ENCODE assay signal across 8 cellular contexts in genomic region chr5:142012186-142012785, GRCh38. TPM values are rescaled to one million over a fixed set of nuclear protein-coding genes. Genes with fewer than 3 reads are reported as not detected.
A peak's percentile ranks its signal among the peaks of the same experiment; 100 is the strongest.
DNase-seq lines count a peak whose midpoint lies in the region; ATAC-seq, FAIRE-seq and TF ChIP-seq lines count a peak whose summit lies in the region.

No MANE protein-coding gene starts in this region.

- in situ Hi-C loops in GM13976 (cut with MboI; ENCODE audit: low sequenced_read_pairs, unreplicated experiment) = no loop called here

- H3K4me3 ChIP-seq in adrenal gland = peak overlapping the region; percentile 28 to 90 (median 80)

- H3K27me3 ChIP-seq in adrenal gland = no peaks in the 10 kb centered on the region

- ATAC-seq in HG02870 (IDR thresholded peaks at IDR 0.05; ENCODE audit: unreplicated experiment) = no peak

- WGBS in adrenal gland, 4 donors = 2 to 8% (median 8%) methylated on average over 16 to 18 of the region's 18 CpGs

- H3K27ac ChIP-seq in adrenal gland = peak overlapping the region in 4 of 5 donors; percentile 78 to 96 (median 94)

- no peak for TF ChIP-seq POLR2A in adrenal gland (IDR thresholded peaks at IDR 0.05)
- no peak for TF ChIP-seq POLR2A in GM12892 (IDR thresholded peaks at IDR 0.05; ENCODE audit: low read depth, low read length)

- H3K4me1 ChIP-seq in adrenal gland (replicated peaks in 1 of 2) = peaks cover 20 to 25% of the 10 kb centered on the region in 2 donors

- no peak for FAIRE-seq in GM12892 (lab: Jason Lieb, UNC)

- intact Hi-C loops in adrenal gland (cut with DNase I) = no loop called here

- H3K36me3 ChIP-seq in adrenal gland (replicated peaks in 1 of 2) = no peaks in the 10 kb centered on the region

- DNase-seq in 8988T = peak; percentile 53
- no peak for DNase-seq in GM13976 (ENCODE audit: low spot score)
- peak; percentile 66 for DNase-seq in SK-N-DZ (ENCODE audit: low spot score)
- DNase-seq in adrenal gland = peak; percentile 40 to 79 (median 61)
- DNase-seq in hippocampal formation (lab: John Stamatoyannopoulos, UW) = peak; percentile 23 to 42
- DNase-seq in renal cortical epithelial cell (ENCODE audit: low read depth) = peak; percentile 27
- no peak for DNase-seq in GM12892 (ENCODE audit: insufficient read length)

- peak; percentile 18 for TF ChIP-seq CTCF in GM13976 (IDR thresholded peaks at IDR 0.05; ENCODE audit: borderline replicate concordance, control extremely low read depth, extremely low read depth, insufficient read depth, missing control alignments)
- peak; percentile 15 to 48 (median 38) for TF ChIP-seq CTCF in adrenal gland (IDR thresholded peaks at IDR 0.05)

- no peaks in the 10 kb centered on the region for H3K9me3 ChIP-seq in adrenal gland (replicated peaks in 1 of 3)

RNA-seq across cellular contexts. Expression of gene GNPDA1, which starts 0.5 kb away (rescaled TPM):
- polyA plus RNA-seq in SK-N-DZ (2014; cell fraction: cytosol; rRNA removed) = 82.7 and 117 TPM in 2 replicates
- polyA plus RNA-seq in SK-N-DZ (2014; cell fraction: nucleus; rRNA removed) = 60.2 and 64.3 TPM in 2 replicates
- 10 to 100 TPM; 23.3 to 92.5 (median 58.7) TPM for total RNA-seq in adrenal gland
- polyA plus RNA-seq in adrenal gland = 10 to 100 TPM; 28.5 to 92.8 (median 40.5) TPM
- total RNA-seq in renal cortical epithelial cell = 58.4 and 82.3 TPM in 2 replicates
- polyA plus RNA-seq in GM12892 (2012; ENCODE audit: missing spikeins) = 14.4 TPM

RNA-seq across cellular contexts. Expression of gene RNF14, which starts 43.4 kb away (rescaled TPM):
- 26.3 and 31.2 TPM in 2 replicates for polyA plus RNA-seq in SK-N-DZ (2014; cell fraction: cytosol; rRNA removed)
- 17.5 and 22.5 TPM in 2 replicates for polyA plus RNA-seq in SK-N-DZ (2014; cell fraction: nucleus; rRNA removed)
- total RNA-seq in adrenal gland (100 to 1,000 TPM in 2 of 8 donors, 10 to 100 TPM in 6; 71.3 to 110 (median 83.6) TPM), renal cortical epithelial cell (86.3 and 113 TPM in 2 replicates)
- 100 to 1,000 TPM in 1 of 3 donors, 10 to 100 TPM in 2; 21.6 to 122 (median 26.2) TPM for polyA plus RNA-seq in adrenal gland
- 27.8 TPM for polyA plus RNA-seq in GM12892 (2012; ENCODE audit: missing spikeins)

RNA-seq across cellular contexts. Expression of gene PCDH12, which starts 54.3 kb away (rescaled TPM):
- polyA plus RNA-seq in SK-N-DZ (2014; cell fraction: cytosol; rRNA removed) = 0.03 TPM in 1 of 2 replicates, not detected in the other
- polyA plus RNA-seq in SK-N-DZ (2014; cell fraction: nucleus; rRNA removed) = 0.04 TPM in 1 of 2 replicates, not detected in the other
- total RNA-seq in adrenal gland = 10 to 100 TPM in 6 of 8 donors, 1 to 10 TPM in 2; 7.3 to 18.4 (median 15.9) TPM
- 1 to 10 TPM; 3.3 to 4.5 (median 4.0) TPM for polyA plus RNA-seq in adrenal gland
- 0.35 and 0.45 TPM in 2 replicates for total RNA-seq in renal cortical epithelial cell
- polyA plus RNA-seq in GM12892 (2012; ENCODE audit: missing spikeins) = 0.08 TPM

Comparison
In these comparisons a context has a peak if more than half of its experiments do, and no peak if none do; other contexts are left out.
1. DNase-seq: peak in 8988T (single experiment), SK-N-DZ (single experiment), adrenal gland (7 of 7), hippocampal formation (2 of 2) and renal cortical epithelial cell (single experiment); none in GM13976 (single experiment) and GM12892 (single experiment).